In genomic region chr12:106031736-106032135, GRCh38 we compare ENCODE assay signal across 1 cellular context.
TF ChIP-seq lines count a peak whose summit lies in the region.

No MANE protein-coding gene starts in this region.

TF ChIP-seq in IMR-90, 13 proteins besides CTCF, POLR2A, EP300 and RAD21:
- TF ChIP-seq FOS (IDR thresholded peaks at IDR 0.05; ENCODE audit: low read depth, low read length) (no peak), MXI1 (IDR thresholded peaks at IDR 0.05; ENCODE audit: borderline replicate concordance, low read depth, low read length) (no peak), ELK1 (IDR thresholded peaks at IDR 0.05; ENCODE audit: borderline replicate concordance, low read depth, low read length) (no peak), MAFK (IDR thresholded peaks at IDR 0.05; ENCODE audit: low read depth, low read length) (no peak), SMC3 (IDR thresholded peaks at IDR 0.05; ENCODE audit: low read depth, low read length) (no peak), RCOR1 (IDR thresholded peaks at IDR 0.05; ENCODE audit: insufficient replicate concordance, low read length) (no peak)
TF ChIP-seq in IMR-90: peak in this region for 0.
